ENCODE assay signal across 8 cellular contexts in the genomic region with DNA sequence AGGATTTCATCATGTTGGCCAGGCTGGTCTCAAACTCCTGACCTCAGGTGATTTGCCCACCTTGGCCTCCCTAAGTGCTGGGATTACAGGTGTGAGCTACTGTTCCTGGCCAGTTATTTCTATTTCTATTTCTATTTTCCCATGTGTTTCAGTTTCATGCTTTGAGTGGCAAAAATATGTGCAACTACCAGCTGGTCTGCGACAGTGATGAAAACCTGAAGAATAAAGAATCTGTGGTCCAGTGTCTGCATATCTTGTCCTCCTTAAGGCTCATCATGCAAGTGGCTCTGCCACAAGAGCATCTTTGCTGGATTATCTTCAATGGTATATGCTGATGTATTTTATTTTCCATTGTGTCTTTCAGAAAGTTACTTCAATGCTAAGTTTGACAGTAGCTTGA. TPM values are rescaled to one million over a fixed set of nuclear protein-coding genes. Genes with fewer than 3 reads are reported as not detected.
"Had no signal": no experiment of that assay in that cellular context is flagged by ENCODE, and none has a peak within 500 bp of the region (broad histone marks: within the 10 kb centered on the region; RNA-seq: fewer than 3 reads in every experiment).

No MANE protein-coding gene starts in this region.

- H3K4me2 ChIP-seq: GM23338 had no signal

- DNase-seq: H7, HFFc6, IMR-90 had no signal

- H3K4me3 Mint-ChIP-seq: GM23338, HFFc6 had no signal

- H2AFZ ChIP-seq: GM23338 had no signal

- H3K4me1 ChIP-seq: HAP-1 had no signal

- H3K4me3 ChIP-seq: GM23338, HAP-1, K562 had no signal

- H3K9me3 ChIP-seq: HAP-1 had no signal

- H3K9me3 Mint-ChIP-seq: GM23338, HFFc6 had no signal

- H3K27ac Mint-ChIP-seq: GM23338, HFFc6 had no signal

- H3K36me3 ChIP-seq: HAP-1 had no signal

- H3K4me1 Mint-ChIP-seq: GM23338 had no signal

- ATAC-seq: GM23338, HCT116, K562 had no signal

RNA-seq across cellular contexts. Expression of gene CFAP54, which starts 17.4 kb away (rescaled TPM):
- total RNA-seq: H7, HT-29 had no signal
